ENCODE assay signal across 20 cellular contexts in genomic region chr1:222697203-222697602, GRCh38. TPM values are rescaled to one million over a fixed set of nuclear protein-coding genes. Genes with fewer than 3 reads are reported as not detected.
DNase-seq lines count a peak whose midpoint lies in the region; ATAC-seq and TF ChIP-seq lines count a peak whose summit lies in the region.
"Had no signal": no experiment of that assay in that cellular context is flagged by ENCODE, and none has a peak within 500 bp of the region (broad histone marks: within the 10 kb centered on the region; RNA-seq: fewer than 3 reads in every experiment).

No MANE protein-coding gene starts in this region.

- H3K9me3 ChIP-seq in breast epithelium, result no peaks in the 10 kb centered on the region

- CTCF ChIA-PET in MCF 10A (lab: Yijun Ruan, JAX), result interaction anchor here (0.7 to 1.2 kb wide), 4 partner anchors 13 to 1001 kb away, joined by 3 to 4 read pairs (median 4); partner anchors contain the start of gene FAM177B

- no peaks in the 10 kb centered on the region for H3K27me3 ChIP-seq in breast epithelium

- in situ Hi-C loops in ACHN (cut with HindIII; ENCODE audit: low pct_ligation_motif_present, low pct_unique_long_range_greater_than_20kb, low sequenced_read_pairs), result no loop called here

- H3K4me3 ChIP-seq in breast epithelium, result no peak overlapping the region

- no peak for DNase-seq in activated CD4-positive, CD25-positive, alpha-beta regulatory T cell treated with anti-CD3 and anti-CD28 coated beads, Interleukin-2, amount 50 U/mL, for 72 hours
- no peak for DNase-seq in MCF 10A (ENCODE audit: unreplicated experiment)
- no peak for DNase-seq in breast epithelium (ENCODE audit: low spot score in 2 of 2)
- DNase-seq in iris pigment epithelial cell (ENCODE audit: low read depth), result peak; percentile 6
- no peak for DNase-seq in hypothalamus (lab: John Stamatoyannopoulos, UW)
- DNase-seq in ACHN, result no peak
- DNase-seq in NOMO-1 treated with DMSO at 0.1 percent for 48 hours (lab: John Stamatoyannopoulos, UW; ENCODE audit: unreplicated experiment), result no peak
- DNase-seq: DMS79 treated with DMSO at 0.1 percent for 48 hours; H7; KBM-7; MV-4-11; NCI-H1694 treated with DMSO at 0.1 percent for 48 hours; NCI-H510A; NCI-H748 treated with DMSO at 0.1 percent for 48 hours; NK-92 treated with Interleukin-12 subunit alpha and Interleukin-12 subunit beta, amount 100 ng/mL, for 24 hours had no signal

- H3K36me3 ChIP-seq in breast epithelium, result no peaks in the 10 kb centered on the region

- TF ChIP-seq CTCF in MCF 10A (IDR thresholded peaks at IDR 0.05; ENCODE audit: unreplicated experiment) (no peak), breast epithelium (IDR thresholded peaks at IDR 0.05) (no peak)

- TF ChIP-seq POLR2A in breast epithelium (IDR thresholded peaks at IDR 0.05), result no peak

- intact Hi-C loops in MCF 10A (cut with micrococcal nuclease) (no loop called here), breast epithelium (cut with DNase I; ENCODE audit: low total_unique reads) (no loop called here)

- no peaks in the 10 kb centered on the region for H3K9me3 Mint-ChIP-seq in MCF 10A (ENCODE audit: unreplicated experiment)
- H3K9me3 Mint-ChIP-seq: CD14-positive monocyte had no signal

- peak; percentile 86 to 93 for ATAC-seq in activated CD4-positive, CD25-positive, alpha-beta regulatory T cell treated with anti-CD3 and anti-CD28 coated beads, Interleukin-2, amount 50 U/mL, for 24 hours
- ATAC-seq: HepG2 had no signal

- H3K4me1 Mint-ChIP-seq in MCF 10A (ENCODE audit: insufficient read depth, unreplicated experiment), result peaks cover 9% of the 10 kb centered on the region
- H3K4me1 Mint-ChIP-seq: CD14-positive monocyte had no signal

- H3K4me3 Mint-ChIP-seq in MCF 10A (ENCODE audit: unreplicated experiment), result no peak overlapping the region
- H3K4me3 Mint-ChIP-seq: CD14-positive monocyte had no signal

- peak overlapping the region; percentile 66 for H3K27ac Mint-ChIP-seq in MCF 10A (ENCODE audit: low read depth, unreplicated experiment)
- H3K27ac Mint-ChIP-seq: CD14-positive monocyte had no signal

- H3K27me3 Mint-ChIP-seq in MCF 10A (ENCODE audit: insufficient read depth, unreplicated experiment), result no peaks in the 10 kb centered on the region

- no TSS peak for BruUV-seq in MCF 10A (replicated peaks; lab: Mats Ljungman, UMichigan)

- no peaks in the 10 kb centered on the region for H3K4me1 ChIP-seq in breast epithelium

- peaks cover 64% of the 10 kb centered on the region for H3K36me3 Mint-ChIP-seq in MCF 10A (ENCODE audit: insufficient read depth, unreplicated experiment)

- H3K27ac ChIP-seq in breast epithelium, result no peak overlapping the region
- H3K27ac ChIP-seq: 22Rv1 had no signal

- POLR2A ChIA-PET in MCF 10A (lab: Yijun Ruan, JAX), result interaction anchor here (0.6 to 3.2 kb wide), 6 partner anchors 10 to 1149 kb away, joined by 3 to 29 read pairs (median 4); partner anchors contain the start of genes AIDA and BROX

RNA-seq across cellular contexts. Expression of gene AIDA, which starts 15.1 kb away (rescaled TPM):
- total RNA-seq in MCF 10A (2022) (129 and 133 TPM in 2 replicates), breast epithelium (10 to 100 TPM; 52.2 to 88.0 (median 58.3) TPM)

RNA-seq across cellular contexts. Expression of gene BROX, which starts 15.2 kb away (rescaled TPM):
- 115 and 152 TPM in 2 replicates for total RNA-seq in MCF 10A (2022)
- 10 to 100 TPM; 38.3 to 85.2 (median 45.6) TPM for total RNA-seq in breast epithelium

RNA-seq across cellular contexts. Expression of gene FAM177B, which starts 39.8 kb away (rescaled TPM):
- 0.74 TPM in 1 of 2 replicates, not detected in the other for total RNA-seq in MCF 10A (2022)
- total RNA-seq in breast epithelium, result 1 to 10 TPM; 1.4 to 2.3 (median 2.3) TPM
- total RNA-seq: H7, HepG2, OCI-LY7 had no signal
